Comparison of ENCODE assay signal across 8 cellular contexts in the genomic region with DNA sequence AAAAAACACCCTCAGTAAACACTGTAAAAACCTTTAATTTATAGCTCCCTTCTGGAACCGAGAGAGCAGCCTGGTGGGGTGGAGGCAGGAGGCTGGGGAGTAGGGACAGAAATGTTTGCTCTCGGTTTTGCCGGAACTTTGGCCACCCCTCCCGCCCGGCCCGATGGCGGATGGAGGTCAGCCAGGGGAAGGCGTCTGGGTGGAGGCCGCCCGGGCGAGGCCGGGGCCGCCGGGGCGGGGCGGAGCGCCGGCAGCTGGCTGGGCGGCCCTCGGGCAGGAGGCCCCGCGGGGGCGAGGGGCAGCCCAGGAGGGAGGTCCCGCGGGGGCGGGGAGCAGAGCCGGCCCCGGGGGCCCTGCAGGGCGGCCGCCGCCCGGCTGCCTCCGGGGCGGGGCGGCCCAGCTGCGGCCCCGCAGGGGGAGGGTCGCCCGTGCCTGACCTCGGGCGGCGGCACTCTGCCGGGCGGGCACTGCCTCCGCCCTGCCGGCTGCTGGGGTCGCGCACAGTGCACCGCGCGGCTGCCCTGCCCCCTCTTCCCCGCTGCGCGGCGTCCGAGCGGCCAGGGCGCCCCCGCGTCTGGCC. TPM values are rescaled to one million over a fixed set of nuclear protein-coding genes. Genes with fewer than 3 reads are reported as not detected.
DNase-seq lines count a peak whose midpoint lies in the region; ATAC-seq and TF ChIP-seq lines count a peak whose summit lies in the region.

No MANE protein-coding gene starts in this region.

- no peak for TF ChIP-seq CTCF in CD4-positive, alpha-beta T cell (IDR thresholded peaks at IDR 0.05)
- TF ChIP-seq CTCF in foreskin fibroblast (IDR thresholded peaks at IDR 0.05; ENCODE audit: low read depth, low read length) (no peak), neutrophil (IDR thresholded peaks at IDR 0.05) (peak; percentile 5), testis (IDR thresholded peaks at IDR 0.05) (no peak)

- H3K27me3 ChIP-seq in CD4-positive, alpha-beta T cell (ENCODE audit: control insufficient read depth, insufficient read depth, low read length): no peaks in the 10 kb centered on the region
- no peaks in the 10 kb centered on the region for H3K27me3 ChIP-seq in neutrophil
- no peaks in the 10 kb centered on the region for H3K27me3 ChIP-seq in testis

- POLR2A ChIA-PET in CD4-positive, alpha-beta T cell (lab: Charles Lee): interaction anchor here (0.6 to 2.8 kb wide), 25 partner anchors 9 to 1104 kb away, joined by 3 to 21 read pairs (median 5); a partner anchor contains a TSS

- no peak for ATAC-seq in CD4-positive, alpha-beta T cell (ENCODE audit: poor library complexity)
- peak; percentile 51 for ATAC-seq in HG03432 (IDR thresholded peaks at IDR 0.05; ENCODE audit: unreplicated experiment)

- 0% methylated on average over 4 to 22 of the region's 60 CpGs for WGBS in testis, 2 donors

- H3K9me3 ChIP-seq in CD4-positive, alpha-beta T cell (ENCODE audit: control insufficient read depth, low read length): no peaks in the 10 kb centered on the region
- H3K9me3 ChIP-seq in neutrophil: no peaks in the 10 kb centered on the region
- H3K9me3 ChIP-seq in testis: no peaks in the 10 kb centered on the region

- CTCF ChIA-PET in CD4-positive, alpha-beta T cell (lab: Charles Lee): interaction anchor here (0.8 to 3.2 kb wide), 7 partner anchors 10 to 80 kb away, joined by 3 to 13 read pairs (median 3); no protein-coding TSS in a partner anchor

- H3K4me3 Mint-ChIP-seq in CD4-positive, alpha-beta T cell: peak overlapping the region; percentile 83
- H3K4me3 Mint-ChIP-seq in activated T-helper 2 cell treated with anti-CD3 and anti-CD28 coated beads, Interferon-gamma antibody, Interleukin-2, Interleukin-4, amounts not matched to agents 10 μg/mL and 5 μg/mL and 100 μg/mL, durations not matched to agents 14 hours and 24 hours and 36 hours (ENCODE audit: low read depth): peak overlapping the region; percentile 59

- peak overlapping the region; percentile 62 for H3K27ac ChIP-seq in CD4-positive, alpha-beta T cell (ENCODE audit: low read depth, low read length)
- H3K27ac ChIP-seq in neutrophil (peak overlapping the region; percentile 99), testis (peak overlapping the region; percentile 73 to 99)

- H3K4me1 ChIP-seq in neutrophil (ENCODE audit: control insufficient read depth in 1 of 2, insufficient read depth in 1 of 2, low read depth in 1 of 2, low read length in 1 of 2) (peaks cover 42 to 51% of the 10 kb centered on the region in 2 experiments), testis (peaks cover 24% of the 10 kb centered on the region)

- H3K27me3 Mint-ChIP-seq in CD4-positive, alpha-beta T cell: no peaks in the 10 kb centered on the region
- H3K27me3 Mint-ChIP-seq in activated T-helper 2 cell treated with anti-CD3 and anti-CD28 coated beads, Interferon-gamma antibody, Interleukin-2, Interleukin-4, amounts not matched to agents 10 μg/mL and 5 μg/mL and 100 μg/mL, durations not matched to agents 14 hours and 24 hours and 36 hours (ENCODE audit: low read depth): peaks cover 8% of the 10 kb centered on the region

- H3K4me3 ChIP-seq in foreskin fibroblast (ENCODE audit: low read depth in 1 of 2, low read length in 2 of 2) (peak overlapping the region; percentile 44 to 63), neutrophil (ENCODE audit: low read depth in 1 of 2, low read length in 1 of 2) (peak overlapping the region; percentile 77 to 87), testis (peak overlapping the region; percentile 79 to 94)

- intact Hi-C loops in CD4-positive, alpha-beta T cell (cut with DNase I, micrococcal nuclease): loop anchor here (2.0 to 10.0 kb wide), 10 partner anchors 44 to 592 kb away; a partner anchor contains a TSS
- intact Hi-C loops in activated T-helper 2 cell treated with anti-CD3 and anti-CD28 coated beads, Interferon-gamma antibody, Interleukin-2, Interleukin-4, amounts not matched to agents 10 μg/mL and 5 μg/mL and 100 μg/mL, durations not matched to agents 14 hours and 24 hours and 36 hours (cut with micrococcal nuclease): loop anchor here (1.0 to 5.0 kb wide), 6 partner anchors 44 to 584 kb away; a partner anchor contains a TSS
- intact Hi-C loops in testis (cut with DNase I; ENCODE audit: low total_unique reads): no loop called here

- H3K4me1 Mint-ChIP-seq in CD4-positive, alpha-beta T cell (ENCODE audit: low read depth): peaks cover 60% of the 10 kb centered on the region
- H3K4me1 Mint-ChIP-seq in activated T-helper 2 cell treated with anti-CD3 and anti-CD28 coated beads, Interferon-gamma antibody, Interleukin-2, Interleukin-4, amounts not matched to agents 10 μg/mL and 5 μg/mL and 100 μg/mL, durations not matched to agents 14 hours and 24 hours and 36 hours (ENCODE audit: low read depth): peaks cover 27% of the 10 kb centered on the region

- H3K27ac Mint-ChIP-seq in CD4-positive, alpha-beta T cell: peak overlapping the region; percentile 98
- H3K27ac Mint-ChIP-seq in activated T-helper 2 cell treated with anti-CD3 and anti-CD28 coated beads, Interferon-gamma antibody, Interleukin-2, Interleukin-4, amounts not matched to agents 10 μg/mL and 5 μg/mL and 100 μg/mL, durations not matched to agents 14 hours and 24 hours and 36 hours: no peak overlapping the region

- H3K9me3 Mint-ChIP-seq in CD4-positive, alpha-beta T cell: peaks cover 2% of the 10 kb centered on the region
- no peaks in the 10 kb centered on the region for H3K9me3 Mint-ChIP-seq in activated T-helper 2 cell treated with anti-CD3 and anti-CD28 coated beads, Interferon-gamma antibody, Interleukin-2, Interleukin-4, amounts not matched to agents 10 μg/mL and 5 μg/mL and 100 μg/mL, durations not matched to agents 14 hours and 24 hours and 36 hours

- peaks cover 48% of the 10 kb centered on the region for H3K36me3 Mint-ChIP-seq in CD4-positive, alpha-beta T cell (ENCODE audit: low read depth)
- peaks cover 31% of the 10 kb centered on the region for H3K36me3 Mint-ChIP-seq in activated T-helper 2 cell treated with anti-CD3 and anti-CD28 coated beads, Interferon-gamma antibody, Interleukin-2, Interleukin-4, amounts not matched to agents 10 μg/mL and 5 μg/mL and 100 μg/mL, durations not matched to agents 14 hours and 24 hours and 36 hours (ENCODE audit: low read depth)

- no peak for TF ChIP-seq POLR2A in testis (IDR thresholded peaks at IDR 0.05)

- H3K36me3 ChIP-seq in neutrophil (no peaks in the 10 kb centered on the region), testis (ENCODE audit: low read depth, missing control alignments) (no peaks in the 10 kb centered on the region)

- DNase-seq in CD4-positive, alpha-beta T cell: peak; percentile 16 to 68 (median 46)
- peak; percentile 20 for DNase-seq in GM19240 (ENCODE audit: insufficient read length, low spot score)
- peak; percentile 94 for DNase-seq in OCI-M1 (lab: John Stamatoyannopoulos, UW)
- DNase-seq in activated T-helper 2 cell treated with anti-CD3 and anti-CD28 coated beads, Interferon-gamma antibody, Interleukin-2, Interleukin-4, amounts not matched to agents 10 μg/mL and 5 μg/mL and 100 μg/mL, durations not matched to agents 14 hours and 24 hours and 36 hours (ENCODE audit: low spot score): no peak
- peak; percentile 81 to 93 for DNase-seq in foreskin fibroblast
- peak; percentile 78 for DNase-seq in testis

RNA-seq across cellular contexts. Expression of a gene that starts 0.8 kb away (rescaled TPM):
- total RNA-seq in CD4-positive, alpha-beta T cell: 100 to 1,000 TPM; 121 to 130 TPM
- total RNA-seq in activated T-helper 2 cell treated with anti-CD3 and anti-CD28 coated beads, Interferon-gamma antibody, Interleukin-2, Interleukin-4, amounts not matched to agents 10 μg/mL and 5 μg/mL and 100 μg/mL, durations not matched to agents 14 hours and 24 hours and 36 hours: 31.2 and 33.2 TPM in 2 replicates
- total RNA-seq in testis: 10 to 100 TPM; 47.4 to 53.6 TPM
- 19.1 TPM for polyA plus RNA-seq in testis (ENCODE audit: insufficient read depth, low read depth, low replicate concordance)
